In genomic region chr10:74869635-74870034, GRCh38 we compare ENCODE assay signal across 7 cellular contexts.
"Had no signal": no experiment of that assay in that cellular context is flagged by ENCODE, and none has a peak within 500 bp of the region (broad histone marks: within the 10 kb centered on the region; RNA-seq: fewer than 3 reads in every experiment).

No MANE protein-coding gene starts in this region.

- DNase-seq: IMR-90, KBM-7, KG1 had no signal

- H3K4me2 ChIP-seq: KMS-11 had no signal

- H3K9ac ChIP-seq: KMS-11 had no signal

- ATAC-seq: K562 had no signal

- H3K27ac ChIP-seq: HL-60, KMS-11 had no signal

- H3K4me3 ChIP-seq: K562 had no signal

- FAIRE-seq: HTR-8/SVneo, K562 had no signal
